ENCODE assay signal across 27 cellular contexts in genomic region chr4:181677203-181677602, GRCh38.
"Had no signal": no experiment of that assay in that cellular context is flagged by ENCODE, and none has a peak within 500 bp of the region (broad histone marks: within the 10 kb centered on the region; RNA-seq: fewer than 3 reads in every experiment).

No MANE protein-coding gene starts in this region.

- H3K36me3 Mint-ChIP-seq: immature natural killer cell; naive B cell; stimulated activated naive B cell treated with anti-CD40 and anti-IgM and Interleukin-4, amounts not matched to agents 10 μg/mL and 1 μg/mL and 100 μg/mL, for 72 hours had no signal

- H3K4me3 ChIP-seq: left lung, lower lobe of right lung, psoas muscle, right lobe of liver, spleen, testis, tibial nerve, upper lobe of right lung, vagina had no signal

- ATAC-seq: left lung; lower lobe of right lung; psoas muscle; right lobe of liver; stimulated activated naive B cell treated with anti-CD40 and anti-IgM and Interleukin-4, amounts not matched to agents 10 μg/mL and 1 μg/mL and 100 μg/mL, for 72 hours; stimulated activated naive CD8-positive, alpha-beta T cell treated with anti-CD3 and anti-CD28 coated beads, Interleukin-15, amount 100 ng/mL, for 72 hours; upper lobe of right lung had no signal

- H3K9ac ChIP-seq: parathyroid adenoma had no signal

- FAIRE-seq: endothelial cell of umbilical vein, keratinocyte had no signal

- H3K27me3 ChIP-seq: foreskin keratinocyte, left lung, right lobe of liver, spleen, testis, tibial nerve, upper lobe of right lung, vagina had no signal

- H3K4me3 Mint-ChIP-seq: endodermal cell; immature natural killer cell; naive B cell; nephron; stimulated activated naive B cell treated with anti-CD40 and anti-IgM and Interleukin-4, amounts not matched to agents 10 μg/mL and 1 μg/mL and 100 μg/mL, for 72 hours; stimulated activated naive CD8-positive, alpha-beta T cell treated with anti-CD3 and anti-CD28 coated beads, Interleukin-15, amount 100 ng/mL, for 72 hours had no signal

- H3K36me3 ChIP-seq: left lung, lower lobe of right lung, right lobe of liver, spleen, tibial nerve, upper lobe of right lung, vagina had no signal

- H3K4me1 Mint-ChIP-seq: endodermal cell; immature natural killer cell; naive B cell; nephron; stimulated activated naive B cell treated with anti-CD40 and anti-IgM and Interleukin-4, amounts not matched to agents 10 μg/mL and 1 μg/mL and 100 μg/mL, for 72 hours; stimulated activated naive CD8-positive, alpha-beta T cell treated with anti-CD3 and anti-CD28 coated beads, Interleukin-15, amount 100 ng/mL, for 72 hours had no signal

- H3K9me3 Mint-ChIP-seq: endodermal cell, nephron had no signal

- DNase-seq: effector CD4-positive, alpha-beta T cell; endodermal cell; erythroblast; immature natural killer cell; left lung; lower lobe of right lung; mesenchymal stem cell; midbrain; naive B cell; occipital lobe; psoas muscle; retina; right lobe of liver; spleen; stimulated activated CD4-positive, alpha-beta T cell treated with anti-CD3 and anti-CD28 coated beads, Interleukin-2, amount 100 ng/mL, for 24 hours; stimulated activated CD4-positive, alpha-beta T cell treated with anti-CD3 and anti-CD28 coated beads, Interleukin-4, amount 100 ng/mL, for 4 hours; stimulated activated naive B cell treated with anti-CD40 and anti-IgM and Interleukin-4, amounts not matched to agents 10 μg/mL and 1 μg/mL and 100 μg/mL, for 72 hours; stimulated activated naive CD8-positive, alpha-beta T cell treated with anti-CD3 and anti-CD28 coated beads, Interleukin-15, amount 100 ng/mL, for 72 hours; testis; upper lobe of right lung had no signal

- H3K27ac Mint-ChIP-seq: endodermal cell; immature natural killer cell; naive B cell; nephron; stimulated activated naive B cell treated with anti-CD40 and anti-IgM and Interleukin-4, amounts not matched to agents 10 μg/mL and 1 μg/mL and 100 μg/mL, for 72 hours; stimulated activated naive CD8-positive, alpha-beta T cell treated with anti-CD3 and anti-CD28 coated beads, Interleukin-15, amount 100 ng/mL, for 72 hours had no signal

- H3K27me3 Mint-ChIP-seq: naive B cell; stimulated activated naive B cell treated with anti-CD40 and anti-IgM and Interleukin-4, amounts not matched to agents 10 μg/mL and 1 μg/mL and 100 μg/mL, for 72 hours; stimulated activated naive CD8-positive, alpha-beta T cell treated with anti-CD3 and anti-CD28 coated beads, Interleukin-15, amount 100 ng/mL, for 72 hours had no signal

- H3K79me2 ChIP-seq: parathyroid adenoma had no signal

- H3K27ac ChIP-seq: foreskin keratinocyte, left lung, lower lobe of right lung, parathyroid adenoma, psoas muscle, right lobe of liver, spleen, testis, tibial nerve, upper lobe of right lung, vagina had no signal

- H3K4me1 ChIP-seq: foreskin keratinocyte, left lung, lower lobe of right lung, parathyroid adenoma, psoas muscle, right lobe of liver, spleen, testis, tibial nerve, upper lobe of right lung, vagina had no signal

- H3K9me3 ChIP-seq: left lung, lower lobe of right lung, psoas muscle, right lobe of liver, spleen, testis, tibial nerve, upper lobe of right lung, vagina had no signal

- H2AFZ ChIP-seq: parathyroid adenoma had no signal
